9 cellular contexts compared by ENCODE assay signal in the genomic region with DNA sequence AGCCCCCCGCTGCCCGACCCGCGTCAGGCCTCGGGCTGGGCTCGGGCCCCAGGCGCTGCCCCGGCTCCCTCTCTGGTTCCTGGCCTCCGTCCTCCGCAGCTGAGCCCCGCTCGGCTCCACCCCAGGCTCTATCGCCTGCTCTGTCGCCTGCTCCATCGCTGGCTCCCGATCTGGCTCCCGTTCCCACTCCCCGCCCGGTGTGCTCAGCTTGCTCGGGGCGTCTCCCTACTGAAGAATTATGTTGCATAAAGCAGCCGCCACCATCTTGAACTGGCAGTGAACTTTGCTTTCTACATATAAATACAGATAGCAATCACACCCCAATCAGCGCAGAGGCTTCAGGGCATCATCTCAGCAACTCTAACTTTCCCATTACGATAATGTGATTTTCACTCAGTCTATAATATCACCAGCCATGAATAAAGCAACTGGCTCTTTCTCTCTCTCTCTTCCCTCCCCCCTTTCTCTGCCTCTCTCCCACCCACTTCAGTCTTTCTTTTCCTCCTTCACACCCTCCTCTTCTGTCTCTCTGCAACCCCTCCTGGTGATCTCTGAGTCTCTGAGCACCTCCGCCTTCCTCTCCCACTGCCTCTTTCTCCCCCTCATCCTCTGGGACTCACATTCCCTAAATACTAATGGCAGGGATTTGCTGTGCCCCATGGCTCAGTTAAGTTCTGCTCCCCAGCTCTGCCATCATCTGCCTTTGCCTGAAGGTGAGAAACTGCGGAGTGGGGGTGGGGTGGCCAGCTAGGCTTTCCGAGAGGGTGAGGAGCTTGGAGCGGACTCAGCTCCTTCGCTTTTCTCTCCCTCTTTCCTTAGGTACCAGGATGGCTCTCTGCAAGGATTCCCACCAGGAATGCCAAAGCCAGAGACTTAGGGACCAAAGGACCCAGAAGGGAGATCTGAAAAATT. TPM values are rescaled to one million over a fixed set of nuclear protein-coding genes. Genes with fewer than 3 reads are reported as not detected.
A peak's percentile ranks its signal among the peaks of the same experiment; 100 is the strongest.
DNase-seq lines count a peak whose midpoint lies in the region; ATAC-seq and TF ChIP-seq lines count a peak whose summit lies in the region.
"Had no signal": no experiment of that assay in that cellular context is flagged by ENCODE, and none has a peak within 500 bp of the region (broad histone marks: within the 10 kb centered on the region; RNA-seq: fewer than 3 reads in every experiment).

No MANE protein-coding gene starts in this region.

- H3K9me3 ChIP-seq in gastroesophageal sphincter = no peaks in the 10 kb centered on the region
- H3K9me3 ChIP-seq: BLaER1 had no signal

- H3K4me1 Mint-ChIP-seq in activated naive CD4-positive, alpha-beta T cell treated with anti-CD3 and anti-CD28 coated beads, Interleukin-2, amount 10 ng/mL, durations not matched to agents 7 days and 5 days = peaks cover 7% of the 10 kb centered on the region
- H3K4me1 Mint-ChIP-seq in naive B cell = peaks cover 8 to 13% (median 10%) of the 10 kb centered on the region in 3 donors

- peaks cover 83% of the 10 kb centered on the region for H3K27me3 ChIP-seq in gastroesophageal sphincter

- TF ChIP-seq POLR2A in gastroesophageal sphincter (IDR thresholded peaks at IDR 0.05) = no peak

- peak in 1 of 2 donors; percentile 43 for ATAC-seq in activated naive CD4-positive, alpha-beta T cell treated with anti-CD3 and anti-CD28 coated beads, Interleukin-2, amount 50 U/mL, for 72 hours
- ATAC-seq in naive B cell (ENCODE audit: low read depth in 2 of 2) (peak in 1 of 2 donors; percentile 18), gastroesophageal sphincter (no peak), GM18858 (IDR thresholded peaks at IDR 0.05; ENCODE audit: unreplicated experiment) (no peak)

- H3K36me3 Mint-ChIP-seq in activated naive CD4-positive, alpha-beta T cell treated with anti-CD3 and anti-CD28 coated beads, Interleukin-2, amount 50 U/mL, for 72 hours = peaks cover 5% of the 10 kb centered on the region in 2 donors
- no peaks in the 10 kb centered on the region for H3K36me3 Mint-ChIP-seq in activated naive CD4-positive, alpha-beta T cell treated with anti-CD3 and anti-CD28 coated beads, Interleukin-2, amount 10 ng/mL, durations not matched to agents 7 days and 5 days
- H3K36me3 Mint-ChIP-seq in naive B cell = peaks cover 4 to 7% of the 10 kb centered on the region in 2 donors

- WGBS in gastroesophageal sphincter (ENCODE audit: low coverage in 1 of 2), 2 donors = 8 to 10% methylated on average over 17 to 21 of the region's 29 CpGs

- no peak for DNase-seq in activated naive CD4-positive, alpha-beta T cell treated with anti-CD3 and anti-CD28 coated beads, Interleukin-2, amount 50 U/mL, for 72 hours (ENCODE audit: low spot score in 2 of 2)
- no peak for DNase-seq in activated naive CD4-positive, alpha-beta T cell treated with anti-CD3 and anti-CD28 coated beads, Interleukin-2, amount 10 ng/mL, durations not matched to agents 7 days and 5 days
- no peak for DNase-seq in coronary artery (ENCODE audit: low spot score)
- no peak for DNase-seq in naive B cell
- DNase-seq in ureter (ENCODE audit: low spot score) = peak; percentile 52
- no peak for DNase-seq in activated effector memory CD4-positive, alpha-beta T cell treated with anti-CD3 and anti-CD28 coated beads, Interleukin-2, amount 50 U/mL, for 16 hours

- TF ChIP-seq CTCF in coronary artery (IDR thresholded peaks at IDR 0.05) = no peak
- TF ChIP-seq CTCF in gastroesophageal sphincter (IDR thresholded peaks at IDR 0.05) = no peak

- no peaks in the 10 kb centered on the region for H3K36me3 ChIP-seq in gastroesophageal sphincter
- H3K36me3 ChIP-seq: BLaER1 had no signal

- H3K4me1 ChIP-seq in gastroesophageal sphincter = peaks cover 0 to 17% (median 0%) of the 10 kb centered on the region in 3 donors
- H3K4me1 ChIP-seq: BLaER1 had no signal

- no peak overlapping the region for H3K4me3 Mint-ChIP-seq in activated naive CD4-positive, alpha-beta T cell treated with anti-CD3 and anti-CD28 coated beads, Interleukin-2, amount 10 ng/mL, durations not matched to agents 7 days and 5 days
- H3K4me3 Mint-ChIP-seq in naive B cell = peak overlapping the region in 7 of 8 donors; percentile 7 to 86 (median 56)

- H3K27me3 Mint-ChIP-seq in activated naive CD4-positive, alpha-beta T cell treated with anti-CD3 and anti-CD28 coated beads, Interleukin-2, amount 10 ng/mL, durations not matched to agents 7 days and 5 days = peaks cover 81% of the 10 kb centered on the region
- peaks cover 70 to 91% (median 88%) of the 10 kb centered on the region in 3 donors for H3K27me3 Mint-ChIP-seq in naive B cell

- CTCF ChIA-PET in activated naive CD4-positive, alpha-beta T cell treated with anti-CD3 and anti-CD28 coated beads, Interleukin-2, amount 10 ng/mL, durations not matched to agents 7 days and 5 days (lab: Charles Lee) = interaction anchor here (0.5 to 1.2 kb wide), 4 partner anchors 10 to 1062 kb away, joined by 3 to 4 read pairs (median 3); no protein-coding TSS in a partner anchor

- no peak for TF ChIP-seq EP300 in gastroesophageal sphincter (IDR thresholded peaks at IDR 0.05)

- peak overlapping the region; percentile 49 to 65 for H3K27ac Mint-ChIP-seq in activated naive CD4-positive, alpha-beta T cell treated with anti-CD3 and anti-CD28 coated beads, Interleukin-2, amount 50 U/mL, for 72 hours
- no peak overlapping the region for H3K27ac Mint-ChIP-seq in activated naive CD4-positive, alpha-beta T cell treated with anti-CD3 and anti-CD28 coated beads, Interleukin-2, amount 10 ng/mL, durations not matched to agents 7 days and 5 days
- H3K27ac Mint-ChIP-seq in naive B cell = no peak overlapping the region

- no peak overlapping the region for H3K27ac ChIP-seq in coronary artery
- H3K27ac ChIP-seq in gastroesophageal sphincter = no peak overlapping the region
- H3K27ac ChIP-seq: BLaER1 had no signal

- H3K4me3 ChIP-seq in coronary artery (peak overlapping the region; percentile 43), gastroesophageal sphincter (peak overlapping the region in 1 of 2 donors; percentile 33)
- H3K4me3 ChIP-seq: BLaER1 had no signal

- H3K9me3 Mint-ChIP-seq in activated naive CD4-positive, alpha-beta T cell treated with anti-CD3 and anti-CD28 coated beads, Interleukin-2, amount 50 U/mL, for 72 hours = no peaks in the 10 kb centered on the region
- no peaks in the 10 kb centered on the region for H3K9me3 Mint-ChIP-seq in activated naive CD4-positive, alpha-beta T cell treated with anti-CD3 and anti-CD28 coated beads, Interleukin-2, amount 10 ng/mL, durations not matched to agents 7 days and 5 days
- peaks cover 0 to 5% (median 1%) of the 10 kb centered on the region in 7 donors for H3K9me3 Mint-ChIP-seq in naive B cell

RNA-seq across cellular contexts. Expression of a gene that starts 43.2 kb away (rescaled TPM):
- total RNA-seq in activated naive CD4-positive, alpha-beta T cell treated with anti-CD3 and anti-CD28 coated beads, Interleukin-2, amount 50 U/mL, for 72 hours = 10 to 100 TPM; 12.0 to 20.9 TPM
- 10 to 100 TPM in 1 of 6 donors, 1 to 10 TPM in 5; 6.0 to 13.4 (median 8.3) TPM for polyA plus RNA-seq in naive B cell (ENCODE audit: low read depth in 6 of 6)
- total RNA-seq in ureter (30.9 TPM), gastroesophageal sphincter (10 to 100 TPM in 3 of 4 donors, 1 to 10 TPM in 1; 9.0 to 15.6 (median 14.1) TPM)

Comparison
In these comparisons a context has a peak if more than half of its experiments do, and no peak if none do; other contexts are left out.
1. H3K27ac Mint-ChIP-seq: peak in activated naive CD4-positive, alpha-beta T cell treated with anti-CD3 and anti-CD28 coated beads, Interleukin-2, amount 50 U/mL, for 72 hours (2 of 2); none in activated naive CD4-positive, alpha-beta T cell treated with anti-CD3 and anti-CD28 coated beads, Interleukin-2, amount 10 ng/mL, durations not matched to agents 7 days and 5 days (single experiment) and naive B cell (0 of 6).